Comparison of ENCODE assay signal across 23 cellular contexts in the genomic region with DNA sequence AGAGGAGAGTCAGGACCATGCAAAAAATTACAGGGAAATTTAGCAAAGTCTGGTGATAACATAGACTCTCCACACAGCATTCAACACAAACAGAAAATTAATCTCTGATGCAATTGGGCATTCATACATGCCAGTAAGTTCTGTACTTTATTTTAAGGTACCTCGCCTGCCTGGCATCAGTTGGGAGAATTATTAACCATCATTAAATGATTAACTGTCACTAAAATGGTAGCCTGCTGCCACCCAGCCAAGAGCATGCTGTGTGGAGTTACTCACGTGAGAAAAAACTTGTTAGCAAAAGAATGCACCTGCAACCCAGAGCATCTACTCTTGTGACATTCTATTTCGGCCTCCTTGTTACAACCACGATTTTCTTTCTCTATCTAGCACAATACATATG.
DNase-seq lines count a peak whose midpoint lies in the region; ATAC-seq, FAIRE-seq and TF ChIP-seq lines count a peak whose summit lies in the region.
"Had no signal": no experiment of that assay in that cellular context is flagged by ENCODE, and none has a peak within 500 bp of the region (broad histone marks: within the 10 kb centered on the region; RNA-seq: fewer than 3 reads in every experiment).

No MANE protein-coding gene starts in this region.

- no peaks in the 10 kb centered on the region for H3K36me3 ChIP-seq in body of pancreas (replicated peaks in 1 of 2; ENCODE audit: insufficient read depth in 1 of 2, low read depth in 2 of 2)
- H3K36me3 ChIP-seq in small intestine (ENCODE audit: control insufficient read depth in 2 of 2, insufficient read depth in 2 of 2, low read length in 2 of 2), result no peaks in the 10 kb centered on the region
- H3K36me3 ChIP-seq: BE2C, BLaER1 had no signal

- peak; percentile 59 for ATAC-seq in body of pancreas
- ATAC-seq in GM18870 (IDR thresholded peaks at IDR 0.05; ENCODE audit: unreplicated experiment), result no peak

- intact Hi-C loops in body of pancreas (cut with DNase I), result no loop called here

- 6 to 22% methylated on average over 4 of the region's 4 CpGs for WGBS in body of pancreas, 2 donors
- WGBS in small intestine, 3 donors, result 19 to 57% (median 28%) methylated on average over 4 of the region's 4 CpGs

- no peak overlapping the region for H3K4me3 ChIP-seq in body of pancreas
- H3K4me3 ChIP-seq in small intestine (ENCODE audit: low read depth in 1 of 2, low read length in 2 of 2), result no peak overlapping the region
- H3K4me3 ChIP-seq: BLaER1 had no signal

- TF ChIP-seq POLR2A in body of pancreas (IDR thresholded peaks at IDR 0.05) (no peak), GM12891 (IDR thresholded peaks at IDR 0.05; ENCODE audit: low read depth, low read length) (no peak)

- no peak for TF ChIP-seq CTCF in body of pancreas (IDR thresholded peaks at IDR 0.05)

- H3K27ac ChIP-seq in body of pancreas (no peak overlapping the region), small intestine (ENCODE audit: low read depth in 1 of 2, low read length in 1 of 2) (no peak overlapping the region)
- H3K27ac ChIP-seq: BLaER1 had no signal

- FAIRE-seq in small intestine (lab: Jason Lieb, UNC), result no peak
- FAIRE-seq in GM12891 (lab: Jason Lieb, UNC), result no peak
- FAIRE-seq: A204.1, D721Med, G401.6, GM12892, GM18507, GM19239 had no signal

- DNase-seq in body of pancreas, result peak in 3 of 4 donors; percentile 18 to 37 (median 22)
- peak; percentile 28 for DNase-seq in mucosa of gallbladder (ENCODE audit: low spot score)
- DNase-seq in small intestine, result peak; percentile 7
- DNase-seq in GM12891 (ENCODE audit: insufficient read length, low spot score), result no peak
- DNase-seq in T-helper 1 cell, result no peak
- DNase-seq: 8988T; ACHN; BE2C; C1 segment of cervical spinal cord; CD4-positive, alpha-beta memory T cell; CD4-positive, CD25-positive, alpha-beta regulatory T cell; CD8-positive, alpha-beta memory T cell; COR-L47; DMS79 treated with DMSO at 0.1 percent for 48 hours; GF-D8 had no signal

- H3K27me3 ChIP-seq in body of pancreas (no peaks in the 10 kb centered on the region), small intestine (ENCODE audit: control insufficient read depth in 2 of 2, insufficient read depth in 2 of 2, low read length in 2 of 2) (no peaks in the 10 kb centered on the region)
- H3K27me3 ChIP-seq: BE2C, BLaER1 had no signal

- H3K4me1 ChIP-seq in body of pancreas (peaks cover 8% of the 10 kb centered on the region), small intestine (ENCODE audit: control insufficient read depth in 2 of 2, insufficient read depth in 1 of 2, low read depth in 1 of 2, low read length in 1 of 2) (no peaks in the 10 kb centered on the region)
- H3K4me1 ChIP-seq: BE2C, BLaER1 had no signal

- H3K9me3 ChIP-seq in body of pancreas (no peaks in the 10 kb centered on the region), small intestine (ENCODE audit: control insufficient read depth, low read depth) (no peaks in the 10 kb centered on the region)
- H3K9me3 ChIP-seq: BE2C, BLaER1 had no signal

TF ChIP-seq in GM12891, 5 proteins besides CTCF, POLR2A, EP300 and RAD21:
- no peak for TF ChIP-seq POU2F2 (IDR thresholded peaks at IDR 0.05; ENCODE audit: low read depth, low read length)
- no peak for TF ChIP-seq SPI1 (IDR thresholded peaks at IDR 0.05; ENCODE audit: low read depth, low read length)
- TF ChIP-seq TAF1 (IDR thresholded peaks at IDR 0.05; ENCODE audit: low read depth, low read length), result no peak
- no peak for TF ChIP-seq PAX5 (IDR thresholded peaks at IDR 0.05; ENCODE audit: insufficient read depth, low read length, severe bottlenecking)
- no peak for TF ChIP-seq POLR2AphosphoS5 (IDR thresholded peaks at IDR 0.05; ENCODE audit: low read depth, low read length)

Comparison
In these comparisons a context has a peak if more than half of its experiments do, and no peak if none do; other contexts are left out.
1. DNase-seq: peak in body of pancreas (3 of 4), mucosa of gallbladder (single experiment) and small intestine (single experiment); none in GM12891 (single experiment) and T-helper 1 cell (0 of 5).